In the genomic region with DNA sequence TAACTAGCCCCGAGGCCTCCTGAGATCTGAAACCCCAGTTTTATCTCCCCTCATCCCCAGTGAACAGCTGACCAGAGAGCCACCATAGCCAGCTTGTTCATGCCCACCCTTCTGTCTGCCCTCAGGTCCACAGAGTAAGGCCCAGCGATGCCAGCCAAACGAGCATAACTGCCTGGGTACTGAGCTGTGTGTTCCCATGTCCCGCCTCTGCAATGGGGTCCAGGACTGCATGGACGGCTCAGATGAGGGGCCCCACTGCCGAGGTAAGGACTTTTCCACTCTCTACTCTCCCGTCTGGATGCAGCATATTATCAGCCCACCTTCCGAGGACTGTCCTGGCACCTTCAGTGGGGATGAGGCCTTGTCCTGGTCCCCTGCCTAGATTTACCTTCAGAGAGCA, we compare ENCODE assay signal across 2 cellular contexts.
TF ChIP-seq lines count a peak whose summit lies in the region.

No MANE protein-coding gene starts in this region.

TF ChIP-seq in HepG2, 621 proteins besides CTCF, POLR2A, EP300 and RAD21 (continues in another document):
- no peak for TF ChIP-seq ARID2 (CRISPR knock-in tag; IDR thresholded peaks at IDR 0.05; ENCODE audit: borderline replicate concordance)
- TF ChIP-seq, protein P1, sequence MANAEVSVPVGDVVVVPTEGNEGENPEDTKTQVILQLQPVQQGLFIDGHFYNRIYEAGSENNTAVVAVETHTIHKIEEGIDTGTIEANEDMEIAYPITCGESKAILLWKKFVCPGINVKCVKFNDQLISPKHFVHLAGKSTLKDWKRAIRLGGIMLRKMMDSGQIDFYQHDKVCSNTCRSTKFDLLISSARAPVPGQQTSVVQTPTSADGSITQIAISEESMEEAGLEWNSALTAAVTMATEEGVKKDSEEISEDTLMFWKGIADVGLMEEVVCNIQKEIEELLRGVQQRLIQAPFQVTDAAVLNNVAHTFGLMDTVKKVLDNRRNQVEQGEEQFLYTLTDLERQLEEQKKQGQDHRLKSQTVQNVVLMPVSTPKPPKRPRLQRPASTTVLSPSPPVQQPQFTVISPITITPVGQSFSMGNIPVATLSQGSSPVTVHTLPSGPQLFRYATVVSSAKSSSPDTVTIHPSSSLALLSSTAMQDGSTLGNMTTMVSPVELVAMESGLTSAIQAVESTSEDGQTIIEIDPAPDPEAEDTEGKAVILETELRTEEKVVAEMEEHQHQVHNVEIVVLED (CRISPR knock-in tag; IDR thresholded peaks at IDR 0.05; ENCODE audit: borderline replicate concordance): no peak
- no peak for TF ChIP-seq JARID2 (CRISPR knock-in tag; IDR thresholded peaks at IDR 0.05; ENCODE audit: insufficient replicate concordance)
- TF ChIP-seq, protein P2, sequence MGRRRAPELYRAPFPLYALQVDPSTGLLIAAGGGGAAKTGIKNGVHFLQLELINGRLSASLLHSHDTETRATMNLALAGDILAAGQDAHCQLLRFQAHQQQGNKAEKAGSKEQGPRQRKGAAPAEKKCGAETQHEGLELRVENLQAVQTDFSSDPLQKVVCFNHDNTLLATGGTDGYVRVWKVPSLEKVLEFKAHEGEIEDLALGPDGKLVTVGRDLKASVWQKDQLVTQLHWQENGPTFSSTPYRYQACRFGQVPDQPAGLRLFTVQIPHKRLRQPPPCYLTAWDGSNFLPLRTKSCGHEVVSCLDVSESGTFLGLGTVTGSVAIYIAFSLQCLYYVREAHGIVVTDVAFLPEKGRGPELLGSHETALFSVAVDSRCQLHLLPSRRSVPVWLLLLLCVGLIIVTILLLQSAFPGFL (CRISPR knock-in tag; IDR thresholded peaks at IDR 0.05): no peak
- TF ChIP-seq, protein P3, sequence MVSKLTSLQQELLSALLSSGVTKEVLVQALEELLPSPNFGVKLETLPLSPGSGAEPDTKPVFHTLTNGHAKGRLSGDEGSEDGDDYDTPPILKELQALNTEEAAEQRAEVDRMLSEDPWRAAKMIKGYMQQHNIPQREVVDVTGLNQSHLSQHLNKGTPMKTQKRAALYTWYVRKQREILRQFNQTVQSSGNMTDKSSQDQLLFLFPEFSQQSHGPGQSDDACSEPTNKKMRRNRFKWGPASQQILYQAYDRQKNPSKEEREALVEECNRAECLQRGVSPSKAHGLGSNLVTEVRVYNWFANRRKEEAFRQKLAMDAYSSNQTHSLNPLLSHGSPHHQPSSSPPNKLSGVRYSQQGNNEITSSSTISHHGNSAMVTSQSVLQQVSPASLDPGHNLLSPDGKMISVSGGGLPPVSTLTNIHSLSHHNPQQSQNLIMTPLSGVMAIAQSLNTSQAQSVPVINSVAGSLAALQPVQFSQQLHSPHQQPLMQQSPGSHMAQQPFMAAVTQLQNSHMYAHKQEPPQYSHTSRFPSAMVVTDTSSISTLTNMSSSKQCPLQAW (CRISPR knock-in tag; IDR thresholded peaks at IDR 0.05): no peak
- TF ChIP-seq RERE (CRISPR knock-in tag; IDR thresholded peaks at IDR 0.05; ENCODE audit: low read depth): no peak
- no peak for TF ChIP-seq ZNF83 (CRISPR knock-in tag; IDR thresholded peaks at IDR 0.05; ENCODE audit: borderline replicate concordance)
- TF ChIP-seq, protein P4, sequence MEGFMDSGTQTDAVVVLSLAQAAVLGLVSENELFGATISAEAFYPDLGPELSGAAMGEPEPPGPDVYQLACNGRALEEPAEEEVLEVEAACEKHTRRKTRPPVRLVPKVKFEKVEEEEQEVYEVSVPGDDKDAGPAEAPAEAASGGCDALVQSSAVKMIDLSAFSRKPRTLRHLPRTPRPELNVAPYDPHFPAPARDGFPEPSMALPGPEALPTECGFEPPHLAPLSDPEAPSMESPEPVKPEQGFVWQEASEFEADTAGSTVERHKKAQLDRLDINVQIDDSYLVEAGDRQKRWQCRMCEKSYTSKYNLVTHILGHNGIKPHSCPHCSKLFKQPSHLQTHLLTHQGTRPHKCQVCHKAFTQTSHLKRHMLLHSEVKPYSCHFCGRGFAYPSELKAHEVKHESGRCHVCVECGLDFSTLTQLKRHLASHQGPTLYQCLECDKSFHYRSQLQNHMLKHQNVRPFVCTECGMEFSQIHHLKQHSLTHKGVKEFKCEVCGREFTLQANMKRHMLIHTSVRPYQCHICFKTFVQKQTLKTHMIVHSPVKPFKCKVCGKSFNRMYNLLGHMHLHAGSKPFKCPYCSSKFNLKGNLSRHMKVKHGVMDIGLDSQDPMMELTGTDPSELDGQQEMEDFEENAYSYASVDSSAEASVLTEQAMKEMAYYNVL (CRISPR knock-in tag; IDR thresholded peaks at IDR 0.05; ENCODE audit: borderline replicate concordance): no peak

TF ChIP-seq in SK-N-SH treated with all-trans-retinoic acid at 6 μM for 48 hours, 23 proteins besides CTCF, POLR2A, EP300 and RAD21:
- TF ChIP-seq SNAI2 (CRISPR knock-in tag; IDR thresholded peaks at IDR 0.05): no peak
- TF ChIP-seq ESRRG (CRISPR knock-in tag; IDR thresholded peaks at IDR 0.05): no peak
- no peak for TF ChIP-seq PPARA (CRISPR knock-in tag; IDR thresholded peaks at IDR 0.05; ENCODE audit: borderline replicate concordance)
- TF ChIP-seq, protein P5, sequence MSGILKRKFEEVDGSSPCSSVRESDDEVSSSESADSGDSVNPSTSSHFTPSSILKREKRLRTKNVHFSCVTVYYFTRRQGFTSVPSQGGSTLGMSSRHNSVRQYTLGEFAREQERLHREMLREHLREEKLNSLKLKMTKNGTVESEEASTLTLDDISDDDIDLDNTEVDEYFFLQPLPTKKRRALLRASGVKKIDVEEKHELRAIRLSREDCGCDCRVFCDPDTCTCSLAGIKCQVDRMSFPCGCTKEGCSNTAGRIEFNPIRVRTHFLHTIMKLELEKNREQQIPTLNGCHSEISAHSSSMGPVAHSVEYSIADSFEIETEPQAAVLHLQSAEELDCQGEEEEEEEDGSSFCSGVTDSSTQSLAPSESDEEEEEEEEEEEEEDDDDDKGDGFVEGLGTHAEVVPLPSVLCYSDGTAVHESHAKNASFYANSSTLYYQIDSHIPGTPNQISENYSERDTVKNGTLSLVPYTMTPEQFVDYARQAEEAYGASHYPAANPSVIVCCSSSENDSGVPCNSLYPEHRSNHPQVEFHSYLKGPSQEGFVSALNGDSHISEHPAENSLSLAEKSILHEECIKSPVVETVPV (CRISPR knock-in tag; IDR thresholded peaks at IDR 0.05): no peak
- no peak for TF ChIP-seq GLIS3 (CRISPR knock-in tag; IDR thresholded peaks at IDR 0.05)
- no peak for TF ChIP-seq OSR1 (CRISPR knock-in tag; IDR thresholded peaks at IDR 0.05)
- TF ChIP-seq POU6F1 (CRISPR knock-in tag; IDR thresholded peaks at IDR 0.05; ENCODE audit: borderline replicate concordance, low read depth): no peak
- no peak for TF ChIP-seq TSHZ2 (CRISPR knock-in tag; IDR thresholded peaks at IDR 0.05)
- TF ChIP-seq CREB5 (CRISPR knock-in tag; IDR thresholded peaks at IDR 0.05; ENCODE audit: low read depth): no peak
- TF ChIP-seq, protein P6, sequence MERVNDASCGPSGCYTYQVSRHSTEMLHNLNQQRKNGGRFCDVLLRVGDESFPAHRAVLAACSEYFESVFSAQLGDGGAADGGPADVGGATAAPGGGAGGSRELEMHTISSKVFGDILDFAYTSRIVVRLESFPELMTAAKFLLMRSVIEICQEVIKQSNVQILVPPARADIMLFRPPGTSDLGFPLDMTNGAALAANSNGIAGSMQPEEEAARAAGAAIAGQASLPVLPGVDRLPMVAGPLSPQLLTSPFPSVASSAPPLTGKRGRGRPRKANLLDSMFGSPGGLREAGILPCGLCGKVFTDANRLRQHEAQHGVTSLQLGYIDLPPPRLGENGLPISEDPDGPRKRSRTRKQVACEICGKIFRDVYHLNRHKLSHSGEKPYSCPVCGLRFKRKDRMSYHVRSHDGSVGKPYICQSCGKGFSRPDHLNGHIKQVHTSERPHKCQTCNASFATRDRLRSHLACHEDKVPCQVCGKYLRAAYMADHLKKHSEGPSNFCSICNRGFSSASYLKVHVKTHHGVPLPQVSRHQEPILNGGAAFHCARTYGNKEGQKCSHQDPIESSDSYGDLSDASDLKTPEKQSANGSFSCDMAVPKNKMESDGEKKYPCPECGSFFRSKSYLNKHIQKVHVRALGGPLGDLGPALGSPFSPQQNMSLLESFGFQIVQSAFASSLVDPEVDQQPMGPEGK (CRISPR knock-in tag; IDR thresholded peaks at IDR 0.05; ENCODE audit: borderline replicate concordance): no peak
- no peak for TF ChIP-seq BACH2 (CRISPR knock-in tag; IDR thresholded peaks at IDR 0.05; ENCODE audit: borderline replicate concordance)
- TF ChIP-seq ZC3H10 (CRISPR knock-in tag; IDR thresholded peaks at IDR 0.05): no peak
- no peak for TF ChIP-seq RARB (CRISPR knock-in tag; IDR thresholded peaks at IDR 0.05)
- TF ChIP-seq ARNTL (CRISPR knock-in tag; IDR thresholded peaks at IDR 0.05; ENCODE audit: borderline replicate concordance, low read depth): no peak
- no peak for TF ChIP-seq ZFP30 (CRISPR knock-in tag; IDR thresholded peaks at IDR 0.05)
- no peak for TF ChIP-seq TCF4 (CRISPR knock-in tag; IDR thresholded peaks at IDR 0.05; ENCODE audit: borderline replicate concordance)
- no peak for TF ChIP-seq CSDC2 (CRISPR knock-in tag; IDR thresholded peaks at IDR 0.05)
- TF ChIP-seq ZNF8 (CRISPR knock-in tag; IDR thresholded peaks at IDR 0.05): no peak
- no peak for TF ChIP-seq ZNF70 (CRISPR knock-in tag; IDR thresholded peaks at IDR 0.05)
- no peak for TF ChIP-seq ISL1 (CRISPR knock-in tag; IDR thresholded peaks at IDR 0.05)
